In the genomic region with DNA sequence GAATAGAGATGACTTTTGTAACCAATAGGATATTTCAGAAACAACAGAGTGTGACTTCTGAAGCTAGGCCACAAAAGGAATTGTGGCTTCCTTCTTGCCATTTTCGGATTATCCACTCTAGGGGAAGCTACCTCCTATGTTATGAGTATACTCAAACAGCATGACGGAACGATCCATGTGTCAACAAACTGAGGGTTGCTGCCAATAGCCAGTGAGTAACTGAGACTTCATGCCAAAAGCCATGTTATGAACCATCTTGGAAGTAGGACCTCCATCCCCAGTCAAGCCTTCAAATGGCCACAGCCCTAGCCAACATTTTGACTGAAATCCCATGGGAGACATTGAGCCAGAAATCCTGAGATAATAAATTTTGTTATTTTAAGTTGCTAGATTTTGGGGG, we compare ENCODE assay signal across 22 cellular contexts.
"Had no signal": no experiment of that assay in that cellular context is flagged by ENCODE, and none has a peak within 500 bp of the region (broad histone marks: within the 10 kb centered on the region; RNA-seq: fewer than 3 reads in every experiment).

No MANE protein-coding gene starts in this region.

- H3K27me3 Mint-ChIP-seq: IgD-negative memory B cell had no signal

- H3K9me3 Mint-ChIP-seq: activated CD4-positive, alpha-beta T cell treated with anti-CD3 and anti-CD28 coated beads, Interleukin-2, amount 10 ng/mL, durations not matched to agents 24 days and 14 days; activated naive CD4-positive, alpha-beta T cell treated with anti-CD3 and anti-CD28 coated beads, Interleukin-2, amount 50 U/mL, for 72 hours; activated T-cell treated with anti-CD3 and anti-CD28 coated beads, Interleukin-2, amount 50 U/mL, for 4 hours; IgD-negative memory B cell had no signal

- H3K27ac ChIP-seq: brain microvascular endothelial cell, cardiac muscle cell, SJSA1 had no signal

- H3K36me3 ChIP-seq: brain microvascular endothelial cell, cardiac muscle cell, SJSA1 had no signal

- H3K4me3 ChIP-seq: cardiac muscle cell, SJSA1 had no signal

- H3K27me3 ChIP-seq: brain microvascular endothelial cell, cardiac muscle cell, SJSA1 had no signal

- H3K36me3 Mint-ChIP-seq: activated CD8-positive, alpha-beta memory T cell treated with anti-CD3 and anti-CD28 coated beads, Interleukin-2, amount 10 ng/mL, durations not matched to agents 7 days and 5 days; activated naive CD4-positive, alpha-beta T cell treated with anti-CD3 and anti-CD28 coated beads, Interleukin-2, amount 50 U/mL, for 72 hours had no signal

- H3K4me3 Mint-ChIP-seq: activated CD4-positive, alpha-beta T cell treated with anti-CD3 and anti-CD28 coated beads, Interleukin-2, amount 10 ng/mL, durations not matched to agents 24 days and 14 days; activated CD8-positive, alpha-beta memory T cell treated with anti-CD3 and anti-CD28 coated beads, Interleukin-2, amount 10 ng/mL, durations not matched to agents 7 days and 5 days; activated T-cell treated with anti-CD3 and anti-CD28 coated beads, Interleukin-2, amount 50 U/mL, for 4 hours; T-helper 1 cell treated with Interleukin-12 subunit alpha and Interleukin-12 subunit beta and Interleukin-4 antibody, amounts not matched to agents 30 μg/mL and 1 μg/mL, for 36 hours had no signal

- DNase-seq: activated CD4-positive, alpha-beta T cell treated with anti-CD3 and anti-CD28 coated beads for 1 hour; activated CD4-positive, alpha-beta T cell treated with anti-CD3 and anti-CD28 coated beads, Interleukin-2, amount 50 U/mL, for 48 hours; activated CD8-positive, alpha-beta memory T cell treated with anti-CD3 and anti-CD28 coated beads, Interleukin-2, amount 10 ng/mL, durations not matched to agents 7 days and 5 days; activated effector memory CD4-positive, alpha-beta T cell treated with anti-CD3 and anti-CD28 coated beads, Interleukin-2, amount 50 U/mL, for 16 hours; activated naive CD4-positive, alpha-beta T cell treated with Interleukin-2 at 50 U/mL for 16 hours; activated T-cell treated with anti-CD3 and anti-CD28 coated beads, Interleukin-2, amount 50 U/mL, for 4 hours; brain microvascular endothelial cell; KG1; NCI-H1048; NCI-H1930; NCI-H2171; NCI-H226; NCI-H526; NCI-H774; NK-92 treated with Interleukin-12 subunit alpha and Interleukin-12 subunit beta, amount 100 ng/mL, for 24 hours; SHP77 had no signal

- H3K27ac Mint-ChIP-seq: activated CD4-positive, alpha-beta T cell treated with anti-CD3 and anti-CD28 coated beads, Interleukin-2, amount 10 ng/mL, durations not matched to agents 24 days and 14 days; activated CD8-positive, alpha-beta memory T cell treated with anti-CD3 and anti-CD28 coated beads, Interleukin-2, amount 10 ng/mL, durations not matched to agents 7 days and 5 days; activated naive CD4-positive, alpha-beta T cell treated with anti-CD3 and anti-CD28 coated beads, Interleukin-2, amount 50 U/mL, for 72 hours; IgD-negative memory B cell; T-helper 1 cell treated with Interleukin-12 subunit alpha and Interleukin-12 subunit beta and Interleukin-4 antibody, amounts not matched to agents 30 μg/mL and 1 μg/mL, for 36 hours had no signal
